In genomic region chr9:34072868-34073590, GRCh38 we compare ENCODE assay signal across 1 cellular context.
TF ChIP-seq lines count a peak whose summit lies in the region.

No MANE protein-coding gene starts in this region.

TF ChIP-seq in HepG2, 621 proteins besides CTCF, POLR2A, EP300 and RAD21 (continued from another document):
- TF ChIP-seq, protein P1, sequence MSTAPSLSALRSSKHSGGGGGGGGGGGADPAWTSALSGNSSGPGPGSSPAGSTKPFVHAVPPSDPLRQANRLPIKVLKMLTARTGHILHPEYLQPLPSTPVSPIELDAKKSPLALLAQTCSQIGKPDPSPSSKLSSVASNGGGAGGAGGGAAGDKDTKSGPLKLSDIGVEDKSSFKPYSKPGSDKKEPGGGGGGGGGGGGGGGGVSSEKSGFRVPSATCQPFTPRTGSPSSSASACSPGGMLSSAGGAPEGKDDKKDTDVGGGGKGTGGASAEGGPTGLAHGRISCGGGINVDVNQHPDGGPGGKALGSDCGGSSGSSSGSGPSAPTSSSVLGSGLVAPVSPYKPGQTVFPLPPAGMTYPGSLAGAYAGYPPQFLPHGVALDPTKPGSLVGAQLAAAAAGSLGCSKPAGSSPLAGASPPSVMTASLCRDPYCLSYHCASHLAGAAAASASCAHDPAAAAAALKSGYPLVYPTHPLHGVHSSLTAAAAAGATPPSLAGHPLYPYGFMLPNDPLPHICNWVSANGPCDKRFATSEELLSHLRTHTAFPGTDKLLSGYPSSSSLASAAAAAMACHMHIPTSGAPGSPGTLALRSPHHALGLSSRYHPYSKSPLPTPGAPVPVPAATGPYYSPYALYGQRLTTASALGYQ (CRISPR knock-in tag; IDR thresholded peaks at IDR 0.05): peak; percentile 77
- TF ChIP-seq, protein P2, sequence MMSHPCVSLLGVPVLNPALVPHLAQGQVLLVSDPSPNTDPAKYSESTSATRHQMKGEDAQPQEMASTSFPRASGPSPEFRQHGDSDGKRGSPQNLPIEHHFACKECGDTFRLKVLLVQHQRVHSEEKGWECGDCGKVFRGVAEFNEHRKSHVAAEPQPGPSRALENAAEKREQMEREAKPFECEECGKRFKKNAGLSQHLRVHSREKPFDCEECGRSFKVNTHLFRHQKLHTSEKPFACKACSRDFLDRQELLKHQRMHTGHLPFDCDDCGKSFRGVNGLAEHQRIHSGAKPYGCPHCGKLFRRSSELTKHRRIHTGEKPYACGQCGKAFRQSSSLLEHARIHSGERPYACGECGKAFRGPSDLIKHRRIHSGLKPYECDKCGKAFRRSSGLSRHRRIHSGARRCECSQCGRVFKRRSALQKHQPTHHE (CRISPR knock-in tag; IDR thresholded peaks at IDR 0.05; ENCODE audit: borderline replicate concordance): no peak
- TF ChIP-seq, protein P3, sequence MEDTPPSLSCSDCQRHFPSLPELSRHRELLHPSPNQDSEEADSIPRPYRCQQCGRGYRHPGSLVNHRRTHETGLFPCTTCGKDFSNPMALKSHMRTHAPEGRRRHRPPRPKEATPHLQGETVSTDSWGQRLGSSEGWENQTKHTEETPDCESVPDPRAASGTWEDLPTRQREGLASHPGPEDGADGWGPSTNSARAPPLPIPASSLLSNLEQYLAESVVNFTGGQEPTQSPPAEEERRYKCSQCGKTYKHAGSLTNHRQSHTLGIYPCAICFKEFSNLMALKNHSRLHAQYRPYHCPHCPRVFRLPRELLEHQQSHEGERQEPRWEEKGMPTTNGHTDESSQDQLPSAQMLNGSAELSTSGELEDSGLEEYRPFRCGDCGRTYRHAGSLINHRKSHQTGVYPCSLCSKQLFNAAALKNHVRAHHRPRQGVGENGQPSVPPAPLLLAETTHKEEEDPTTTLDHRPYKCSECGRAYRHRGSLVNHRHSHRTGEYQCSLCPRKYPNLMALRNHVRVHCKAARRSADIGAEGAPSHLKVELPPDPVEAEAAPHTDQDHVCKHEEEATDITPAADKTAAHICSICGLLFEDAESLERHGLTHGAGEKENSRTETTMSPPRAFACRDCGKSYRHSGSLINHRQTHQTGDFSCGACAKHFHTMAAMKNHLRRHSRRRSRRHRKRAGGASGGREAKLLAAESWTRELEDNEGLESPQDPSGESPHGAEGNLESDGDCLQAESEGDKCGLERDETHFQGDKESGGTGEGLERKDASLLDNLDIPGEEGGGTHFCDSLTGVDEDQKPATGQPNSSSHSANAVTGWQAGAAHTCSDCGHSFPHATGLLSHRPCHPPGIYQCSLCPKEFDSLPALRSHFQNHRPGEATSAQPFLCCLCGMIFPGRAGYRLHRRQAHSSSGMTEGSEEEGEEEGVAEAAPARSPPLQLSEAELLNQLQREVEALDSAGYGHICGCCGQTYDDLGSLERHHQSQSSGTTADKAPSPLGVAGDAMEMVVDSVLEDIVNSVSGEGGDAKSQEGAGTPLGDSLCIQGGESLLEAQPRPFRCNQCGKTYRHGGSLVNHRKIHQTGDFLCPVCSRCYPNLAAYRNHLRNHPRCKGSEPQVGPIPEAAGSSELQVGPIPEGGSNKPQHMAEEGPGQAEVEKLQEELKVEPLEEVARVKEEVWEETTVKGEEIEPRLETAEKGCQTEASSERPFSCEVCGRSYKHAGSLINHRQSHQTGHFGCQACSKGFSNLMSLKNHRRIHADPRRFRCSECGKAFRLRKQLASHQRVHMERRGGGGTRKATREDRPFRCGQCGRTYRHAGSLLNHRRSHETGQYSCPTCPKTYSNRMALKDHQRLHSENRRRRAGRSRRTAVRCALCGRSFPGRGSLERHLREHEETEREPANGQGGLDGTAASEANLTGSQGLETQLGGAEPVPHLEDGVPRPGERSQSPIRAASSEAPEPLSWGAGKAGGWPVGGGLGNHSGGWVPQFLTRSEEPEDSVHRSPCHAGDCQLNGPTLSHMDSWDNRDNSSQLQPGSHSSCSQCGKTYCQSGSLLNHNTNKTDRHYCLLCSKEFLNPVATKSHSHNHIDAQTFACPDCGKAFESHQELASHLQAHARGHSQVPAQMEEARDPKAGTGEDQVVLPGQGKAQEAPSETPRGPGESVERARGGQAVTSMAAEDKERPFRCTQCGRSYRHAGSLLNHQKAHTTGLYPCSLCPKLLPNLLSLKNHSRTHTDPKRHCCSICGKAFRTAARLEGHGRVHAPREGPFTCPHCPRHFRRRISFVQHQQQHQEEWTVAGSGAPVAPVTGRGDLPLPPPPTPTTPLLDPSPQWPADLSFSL (CRISPR knock-in tag; IDR thresholded peaks at IDR 0.05): no peak
- TF ChIP-seq ZNF430 (CRISPR knock-in tag; IDR thresholded peaks at IDR 0.05): peak; percentile 67; the same call in 1 of the 2 replicates
- no peak for TF ChIP-seq ZNF550 (CRISPR knock-in tag; IDR thresholded peaks at IDR 0.05; ENCODE audit: borderline replicate concordance)
- TF ChIP-seq KAT8 (CRISPR knock-in tag; IDR thresholded peaks at IDR 0.05): peak; percentile 62; the same call in 1 of the 2 replicates
- TF ChIP-seq ZSCAN21 (CRISPR knock-in tag; IDR thresholded peaks at IDR 0.05; ENCODE audit: borderline replicate concordance): no peak
- TF ChIP-seq ZNF274 (CRISPR knock-in tag; IDR thresholded peaks at IDR 0.05): no peak
- peak; percentile 95 for TF ChIP-seq SIX1 (CRISPR knock-in tag; IDR thresholded peaks at IDR 0.05; ENCODE audit: borderline replicate concordance)
- no peak for TF ChIP-seq SRSF1 (optimal IDR thresholded peaks at IDR 0.05; ENCODE audit: low read depth, low read length)
- no peak for TF ChIP-seq ZKSCAN5 (CRISPR knock-in tag; IDR thresholded peaks at IDR 0.05)
- peak; percentile 75 for TF ChIP-seq ZNF263 (CRISPR knock-in tag; IDR thresholded peaks at IDR 0.05)
- TF ChIP-seq ZNF446 (CRISPR knock-in tag; IDR thresholded peaks at IDR 0.05): no peak
- TF ChIP-seq, protein P4, sequence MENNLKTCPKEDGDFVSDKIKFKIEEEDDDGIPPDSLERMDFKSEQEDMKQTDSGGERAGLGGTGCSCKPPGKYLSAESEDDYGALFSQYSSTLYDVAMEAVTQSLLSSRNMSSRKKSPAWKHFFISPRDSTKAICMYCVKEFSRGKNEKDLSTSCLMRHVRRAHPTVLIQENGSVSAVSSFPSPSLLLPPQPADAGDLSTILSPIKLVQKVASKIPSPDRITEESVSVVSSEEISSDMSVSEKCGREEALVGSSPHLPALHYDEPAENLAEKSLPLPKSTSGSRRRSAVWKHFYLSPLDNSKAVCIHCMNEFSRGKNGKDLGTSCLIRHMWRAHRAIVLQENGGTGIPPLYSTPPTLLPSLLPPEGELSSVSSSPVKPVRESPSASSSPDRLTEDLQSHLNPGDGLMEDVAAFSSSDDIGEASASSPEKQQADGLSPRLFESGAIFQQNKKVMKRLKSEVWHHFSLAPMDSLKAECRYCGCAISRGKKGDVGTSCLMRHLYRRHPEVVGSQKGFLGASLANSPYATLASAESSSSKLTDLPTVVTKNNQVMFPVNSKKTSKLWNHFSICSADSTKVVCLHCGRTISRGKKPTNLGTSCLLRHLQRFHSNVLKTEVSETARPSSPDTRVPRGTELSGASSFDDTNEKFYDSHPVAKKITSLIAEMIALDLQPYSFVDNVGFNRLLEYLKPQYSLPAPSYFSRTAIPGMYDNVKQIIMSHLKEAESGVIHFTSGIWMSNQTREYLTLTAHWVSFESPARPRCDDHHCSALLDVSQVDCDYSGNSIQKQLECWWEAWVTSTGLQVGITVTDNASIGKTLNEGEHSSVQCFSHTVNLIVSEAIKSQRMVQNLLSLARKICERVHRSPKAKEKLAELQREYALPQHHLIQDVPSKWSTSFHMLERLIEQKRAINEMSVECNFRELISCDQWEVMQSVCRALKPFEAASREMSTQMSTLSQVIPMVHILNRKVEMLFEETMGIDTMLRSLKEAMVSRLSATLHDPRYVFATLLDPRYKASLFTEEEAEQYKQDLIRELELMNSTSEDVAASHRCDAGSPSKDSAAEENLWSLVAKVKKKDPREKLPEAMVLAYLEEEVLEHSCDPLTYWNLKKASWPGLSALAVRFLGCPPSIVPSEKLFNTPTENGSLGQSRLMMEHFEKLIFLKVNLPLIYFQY (CRISPR knock-in tag; IDR thresholded peaks at IDR 0.05; ENCODE audit: borderline replicate concordance): no peak
- TF ChIP-seq ZNF530 (CRISPR knock-in tag; IDR thresholded peaks at IDR 0.05; ENCODE audit: low read depth): no peak
- TF ChIP-seq SNRNP70 (IDR thresholded peaks at IDR 0.05; ENCODE audit: low read depth, low read length): no peak
